In genomic region chrX:147853701-147854100, GRCh38 we compare ENCODE assay signal across 26 cellular contexts.
"Had no signal": no experiment of that assay in that cellular context is flagged by ENCODE, and none has a peak within 500 bp of the region (broad histone marks: within the 10 kb centered on the region; RNA-seq: fewer than 3 reads in every experiment).

No MANE protein-coding gene starts in this region.

- H3K27me3 Mint-ChIP-seq: activated B cell treated with CpG ODN at 0.5 μM for 24 hours; activated CD4-positive, alpha-beta T cell treated with anti-CD3 and anti-CD28 coated beads, Interleukin-2, amount 10 ng/mL, durations not matched to agents 24 days and 14 days; activated CD8-positive, alpha-beta memory T cell treated with anti-CD3 and anti-CD28 coated beads, Interleukin-2, amount 10 ng/mL, durations not matched to agents 7 days and 5 days had no signal

- H3K4me3 Mint-ChIP-seq: activated B cell treated with CpG ODN at 0.5 μM for 24 hours; activated CD4-positive, alpha-beta T cell treated with anti-CD3 and anti-CD28 coated beads, Interleukin-2, amount 10 ng/mL, durations not matched to agents 24 days and 14 days; activated CD8-positive, alpha-beta memory T cell treated with anti-CD3 and anti-CD28 coated beads, Interleukin-2, amount 10 ng/mL, durations not matched to agents 7 days and 5 days; activated naive CD8-positive, alpha-beta T cell treated with anti-CD3 and anti-CD28 coated beads, Interleukin-2, amount 50 U/mL, for 24 hours; activated T-cell treated with anti-CD3 and anti-CD28 coated beads, Interleukin-2, amount 50 U/mL, for 24 hours; activated T-helper 1 cell treated with anti-CD3 and anti-CD28 coated beads, Interleukin-12 subunit alpha, Interleukin-12 subunit beta, Interleukin-2, Interleukin-4 antibody, amounts not matched to agents 30 ng/mL and 10 ng/mL and 1 ng/mL, durations not matched to agents 14 hours and 24 hours and 36 hours; T-cell had no signal

- H3K36me3 ChIP-seq: ascending aorta, MG63 had no signal

- H3K9me3 Mint-ChIP-seq: activated B cell treated with CpG ODN at 0.5 μM for 24 hours; activated CD4-positive, alpha-beta T cell treated with anti-CD3 and anti-CD28 coated beads, Interleukin-2, amount 10 ng/mL, durations not matched to agents 24 days and 14 days; activated naive CD4-positive, alpha-beta T cell treated with anti-CD3 and anti-CD28 coated beads, Interleukin-2, amount 50 U/mL, for 72 hours; activated naive CD8-positive, alpha-beta T cell treated with anti-CD3 and anti-CD28 coated beads, Interleukin-2, amount 50 U/mL, for 24 hours; activated T-cell treated with anti-CD3 and anti-CD28 coated beads, Interleukin-2, amount 50 U/mL, for 24 hours; activated T-helper 1 cell treated with anti-CD3 and anti-CD28 coated beads, Interleukin-12 subunit alpha, Interleukin-12 subunit beta, Interleukin-2, Interleukin-4 antibody, amounts not matched to agents 30 ng/mL and 10 ng/mL and 1 ng/mL, durations not matched to agents 14 hours and 24 hours and 36 hours; T-cell had no signal

- H3K27ac ChIP-seq: ascending aorta, body of pancreas, PC-9 had no signal

- H3K4me1 ChIP-seq: ascending aorta, body of pancreas had no signal

- DNase-seq: activated B cell treated with CpG ODN at 0.5 μM for 24 hours; activated CD4-positive, alpha-beta T cell treated with anti-CD3 and anti-CD28 coated beads for 1 hour; activated CD4-positive, alpha-beta T cell treated with anti-CD3 and anti-CD28 coated beads, Interleukin-2, amount 10 ng/mL, durations not matched to agents 24 days and 14 days; activated CD4-positive, alpha-beta T cell treated with anti-CD3 and anti-CD28 coated beads, Interleukin-2, amount 50 U/mL, for 48 hours; activated CD8-positive, alpha-beta memory T cell treated with anti-CD3 and anti-CD28 coated beads, Interleukin-2, amount 10 ng/mL, durations not matched to agents 7 days and 5 days; activated effector memory CD4-positive, alpha-beta T cell treated with Interleukin-2 at 50 U/mL for 16 hours; activated naive CD4-positive, alpha-beta T cell; activated naive CD8-positive, alpha-beta T cell treated with anti-CD3 and anti-CD28 coated beads, Interleukin-2, amount 50 U/mL, for 24 hours; activated T-cell treated with anti-CD3 and anti-CD28 coated beads, Interleukin-2, amount 50 U/mL, for 24 hours; amniotic stem cell; body of pancreas; central memory CD4-positive, alpha-beta T cell; MG63; NCI-H1105 treated with DMSO at 0.1 percent for 48 hours; NCI-H1436 treated with DMSO at 0.1 percent for 48 hours; NCI-H187; NCI-H2081; NCI-H446; PC-9; SHP77 treated with DMSO at 0.1 percent for 48 hours; T-cell; T-helper 2 cell; T1000 had no signal

- H3K27me3 ChIP-seq: ascending aorta, body of pancreas, MG63 had no signal

- H3K4me3 ChIP-seq: ascending aorta, body of pancreas, MG63, PC-9 had no signal

- ATAC-seq: activated CD8-positive, alpha-beta memory T cell treated with anti-CD3 and anti-CD28 coated beads, Interleukin-2, amount 10 ng/mL, durations not matched to agents 7 days and 5 days; activated naive CD4-positive, alpha-beta T cell treated with anti-CD3 and anti-CD28 coated beads, Interleukin-2, amount 50 U/mL, for 72 hours; activated naive CD8-positive, alpha-beta T cell treated with anti-CD3 and anti-CD28 coated beads, Interleukin-2, amount 50 U/mL, for 24 hours; body of pancreas; T-cell had no signal

- H3K27ac Mint-ChIP-seq: activated B cell treated with CpG ODN at 0.5 μM for 24 hours; activated CD4-positive, alpha-beta T cell treated with anti-CD3 and anti-CD28 coated beads, Interleukin-2, amount 10 ng/mL, durations not matched to agents 24 days and 14 days; activated CD8-positive, alpha-beta memory T cell treated with anti-CD3 and anti-CD28 coated beads, Interleukin-2, amount 10 ng/mL, durations not matched to agents 7 days and 5 days; activated naive CD4-positive, alpha-beta T cell treated with anti-CD3 and anti-CD28 coated beads, Interleukin-2, amount 50 U/mL, for 72 hours; activated naive CD8-positive, alpha-beta T cell treated with anti-CD3 and anti-CD28 coated beads, Interleukin-2, amount 50 U/mL, for 24 hours; activated T-cell treated with anti-CD3 and anti-CD28 coated beads, Interleukin-2, amount 50 U/mL, for 24 hours; activated T-helper 1 cell treated with anti-CD3 and anti-CD28 coated beads, Interleukin-12 subunit alpha, Interleukin-12 subunit beta, Interleukin-2, Interleukin-4 antibody, amounts not matched to agents 30 ng/mL and 10 ng/mL and 1 ng/mL, durations not matched to agents 14 hours and 24 hours and 36 hours; T-cell had no signal

- H3K36me3 Mint-ChIP-seq: activated CD8-positive, alpha-beta memory T cell treated with anti-CD3 and anti-CD28 coated beads, Interleukin-2, amount 10 ng/mL, durations not matched to agents 7 days and 5 days; activated naive CD4-positive, alpha-beta T cell treated with anti-CD3 and anti-CD28 coated beads, Interleukin-2, amount 50 U/mL, for 72 hours; T-cell had no signal

- H3K9me3 ChIP-seq: ascending aorta, body of pancreas, MG63 had no signal

- H3K4me1 Mint-ChIP-seq: activated B cell treated with CpG ODN at 0.5 μM for 24 hours; activated CD4-positive, alpha-beta T cell treated with anti-CD3 and anti-CD28 coated beads, Interleukin-2, amount 10 ng/mL, durations not matched to agents 24 days and 14 days; activated CD8-positive, alpha-beta memory T cell treated with anti-CD3 and anti-CD28 coated beads, Interleukin-2, amount 10 ng/mL, durations not matched to agents 7 days and 5 days; activated naive CD8-positive, alpha-beta T cell treated with anti-CD3 and anti-CD28 coated beads, Interleukin-2, amount 50 U/mL, for 24 hours; T-cell had no signal
